In the genomic region with DNA sequence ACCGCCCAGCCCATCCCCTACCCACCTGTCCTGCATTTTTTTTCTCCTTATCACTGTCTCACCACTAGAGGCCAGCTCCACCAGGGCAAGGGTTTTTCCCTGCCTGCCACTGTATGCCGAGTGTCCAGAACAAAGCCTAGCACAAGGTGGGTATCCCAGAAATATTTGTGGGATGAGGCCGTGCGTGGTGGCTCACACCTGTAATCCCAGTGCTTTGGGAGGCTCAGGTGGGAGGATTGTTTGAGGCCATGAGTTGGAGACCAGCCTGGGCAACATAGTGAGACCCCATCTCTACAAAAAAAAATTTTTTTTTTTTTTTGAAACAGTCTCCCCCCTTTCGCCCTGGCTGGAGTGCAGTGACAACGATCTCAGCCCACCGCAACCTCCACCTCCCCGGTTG, we compare ENCODE assay signal across 1 cellular context.
TF ChIP-seq lines count a peak whose summit lies in the region.

No MANE protein-coding gene starts in this region.

TF ChIP-seq in SK-N-SH, 30 proteins besides CTCF, POLR2A, EP300 and RAD21 (continued from another document):
- TF ChIP-seq, protein P1, sequence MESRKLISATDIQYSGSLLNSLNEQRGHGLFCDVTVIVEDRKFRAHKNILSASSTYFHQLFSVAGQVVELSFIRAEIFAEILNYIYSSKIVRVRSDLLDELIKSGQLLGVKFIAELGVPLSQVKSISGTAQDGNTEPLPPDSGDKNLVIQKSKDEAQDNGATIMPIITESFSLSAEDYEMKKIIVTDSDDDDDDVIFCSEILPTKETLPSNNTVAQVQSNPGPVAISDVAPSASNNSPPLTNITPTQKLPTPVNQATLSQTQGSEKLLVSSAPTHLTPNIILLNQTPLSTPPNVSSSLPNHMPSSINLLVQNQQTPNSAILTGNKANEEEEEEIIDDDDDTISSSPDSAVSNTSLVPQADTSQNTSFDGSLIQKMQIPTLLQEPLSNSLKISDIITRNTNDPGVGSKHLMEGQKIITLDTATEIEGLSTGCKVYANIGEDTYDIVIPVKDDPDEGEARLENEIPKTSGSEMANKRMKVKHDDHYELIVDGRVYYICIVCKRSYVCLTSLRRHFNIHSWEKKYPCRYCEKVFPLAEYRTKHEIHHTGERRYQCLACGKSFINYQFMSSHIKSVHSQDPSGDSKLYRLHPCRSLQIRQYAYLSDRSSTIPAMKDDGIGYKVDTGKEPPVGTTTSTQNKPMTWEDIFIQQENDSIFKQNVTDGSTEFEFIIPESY (IDR thresholded peaks at IDR 0.05; ENCODE audit: borderline replicate concordance, low read depth) = no peak
- TF ChIP-seq, protein P2, sequence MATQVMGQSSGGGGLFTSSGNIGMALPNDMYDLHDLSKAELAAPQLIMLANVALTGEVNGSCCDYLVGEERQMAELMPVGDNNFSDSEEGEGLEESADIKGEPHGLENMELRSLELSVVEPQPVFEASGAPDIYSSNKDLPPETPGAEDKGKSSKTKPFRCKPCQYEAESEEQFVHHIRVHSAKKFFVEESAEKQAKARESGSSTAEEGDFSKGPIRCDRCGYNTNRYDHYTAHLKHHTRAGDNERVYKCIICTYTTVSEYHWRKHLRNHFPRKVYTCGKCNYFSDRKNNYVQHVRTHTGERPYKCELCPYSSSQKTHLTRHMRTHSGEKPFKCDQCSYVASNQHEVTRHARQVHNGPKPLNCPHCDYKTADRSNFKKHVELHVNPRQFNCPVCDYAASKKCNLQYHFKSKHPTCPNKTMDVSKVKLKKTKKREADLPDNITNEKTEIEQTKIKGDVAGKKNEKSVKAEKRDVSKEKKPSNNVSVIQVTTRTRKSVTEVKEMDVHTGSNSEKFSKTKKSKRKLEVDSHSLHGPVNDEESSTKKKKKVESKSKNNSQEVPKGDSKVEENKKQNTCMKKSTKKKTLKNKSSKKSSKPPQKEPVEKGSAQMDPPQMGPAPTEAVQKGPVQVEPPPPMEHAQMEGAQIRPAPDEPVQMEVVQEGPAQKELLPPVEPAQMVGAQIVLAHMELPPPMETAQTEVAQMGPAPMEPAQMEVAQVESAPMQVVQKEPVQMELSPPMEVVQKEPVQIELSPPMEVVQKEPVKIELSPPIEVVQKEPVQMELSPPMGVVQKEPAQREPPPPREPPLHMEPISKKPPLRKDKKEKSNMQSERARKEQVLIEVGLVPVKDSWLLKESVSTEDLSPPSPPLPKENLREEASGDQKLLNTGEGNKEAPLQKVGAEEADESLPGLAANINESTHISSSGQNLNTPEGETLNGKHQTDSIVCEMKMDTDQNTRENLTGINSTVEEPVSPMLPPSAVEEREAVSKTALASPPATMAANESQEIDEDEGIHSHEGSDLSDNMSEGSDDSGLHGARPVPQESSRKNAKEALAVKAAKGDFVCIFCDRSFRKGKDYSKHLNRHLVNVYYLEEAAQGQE (IDR thresholded peaks at IDR 0.05; ENCODE audit: low read depth, low read length) = no peak
- TF ChIP-seq MEF2A (IDR thresholded peaks at IDR 0.05; ENCODE audit: borderline replicate concordance, low read depth) (no peak), POLR2AphosphoS5 (IDR thresholded peaks at IDR 0.05; ENCODE audit: low read depth, low read length) (no peak), SMC3 (IDR thresholded peaks at IDR 0.05; ENCODE audit: low read depth, low read length) (no peak), EZH2phosphoT487 (IDR thresholded peaks at IDR 0.05; ENCODE audit: borderline replicate concordance, low read depth) (no peak), FOXM1 (IDR thresholded peaks at IDR 0.05; ENCODE audit: low read depth) (no peak), GABPA (IDR thresholded peaks at IDR 0.05; ENCODE audit: low read depth) (no peak)
- TF ChIP-seq, protein P3, sequence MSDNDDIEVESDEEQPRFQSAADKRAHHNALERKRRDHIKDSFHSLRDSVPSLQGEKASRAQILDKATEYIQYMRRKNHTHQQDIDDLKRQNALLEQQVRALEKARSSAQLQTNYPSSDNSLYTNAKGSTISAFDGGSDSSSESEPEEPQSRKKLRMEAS (IDR thresholded peaks at IDR 0.05; ENCODE audit: low read depth) = no peak
- TF ChIP-seq, protein P4, sequence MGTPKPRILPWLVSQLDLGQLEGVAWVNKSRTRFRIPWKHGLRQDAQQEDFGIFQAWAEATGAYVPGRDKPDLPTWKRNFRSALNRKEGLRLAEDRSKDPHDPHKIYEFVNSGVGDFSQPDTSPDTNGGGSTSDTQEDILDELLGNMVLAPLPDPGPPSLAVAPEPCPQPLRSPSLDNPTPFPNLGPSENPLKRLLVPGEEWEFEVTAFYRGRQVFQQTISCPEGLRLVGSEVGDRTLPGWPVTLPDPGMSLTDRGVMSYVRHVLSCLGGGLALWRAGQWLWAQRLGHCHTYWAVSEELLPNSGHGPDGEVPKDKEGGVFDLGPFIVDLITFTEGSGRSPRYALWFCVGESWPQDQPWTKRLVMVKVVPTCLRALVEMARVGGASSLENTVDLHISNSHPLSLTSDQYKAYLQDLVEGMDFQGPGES (IDR thresholded peaks at IDR 0.05; ENCODE audit: low read depth, low read length) = no peak
